23 cellular contexts compared by ENCODE assay signal in genomic region chr10:109741712-109742111, GRCh38.
A peak's percentile ranks its signal among the peaks of the same experiment; 100 is the strongest.
DNase-seq lines count a peak whose midpoint lies in the region; ATAC-seq and TF ChIP-seq lines count a peak whose summit lies in the region.
"Had no signal": no experiment of that assay in that cellular context is flagged by ENCODE, and none has a peak within 500 bp of the region (broad histone marks: within the 10 kb centered on the region; RNA-seq: fewer than 3 reads in every experiment).

No MANE protein-coding gene starts in this region.

- no peak overlapping the region for H3K4me3 Mint-ChIP-seq in HFFc6
- no peak overlapping the region for H3K4me3 Mint-ChIP-seq in type B pancreatic cell
- H3K4me3 Mint-ChIP-seq in stimulated activated effector memory CD8-positive, alpha-beta T cell treated with anti-CD3 and anti-CD28 coated beads, Interleukin-12 subunit alpha, Interleukin-12 subunit beta, amount 100 ng/mL, for 72 hours = no peak overlapping the region
- no peak overlapping the region for H3K4me3 Mint-ChIP-seq in activated T-cell treated with anti-CD3 and anti-CD28 coated beads, Interleukin-2, amount 50 U/mL, for 24 hours
- H3K4me3 Mint-ChIP-seq: B cell; CD8-positive, alpha-beta T cell had no signal

- H3K36me3 Mint-ChIP-seq in HFFc6 (ENCODE audit: low read depth) (no peaks in the 10 kb centered on the region), type B pancreatic cell (no peaks in the 10 kb centered on the region)
- H3K36me3 Mint-ChIP-seq in stimulated activated effector memory CD8-positive, alpha-beta T cell treated with anti-CD3 and anti-CD28 coated beads, Interleukin-12 subunit alpha, Interleukin-12 subunit beta, amount 100 ng/mL, for 72 hours = no peaks in the 10 kb centered on the region
- no peaks in the 10 kb centered on the region for H3K36me3 Mint-ChIP-seq in activated T-cell treated with anti-CD3 and anti-CD28 coated beads, Interleukin-2, amount 50 U/mL, for 24 hours (ENCODE audit: low read depth)
- H3K36me3 Mint-ChIP-seq: CD8-positive, alpha-beta T cell had no signal

- H3K27ac Mint-ChIP-seq in HFFc6 = no peak overlapping the region
- H3K27ac Mint-ChIP-seq in type B pancreatic cell = no peak overlapping the region
- H3K27ac Mint-ChIP-seq in stimulated activated effector memory CD8-positive, alpha-beta T cell treated with anti-CD3 and anti-CD28 coated beads, Interleukin-12 subunit alpha, Interleukin-12 subunit beta, amount 100 ng/mL, for 72 hours = no peak overlapping the region
- H3K27ac Mint-ChIP-seq in activated T-cell treated with anti-CD3 and anti-CD28 coated beads, Interleukin-2, amount 50 U/mL, for 24 hours = no peak overlapping the region
- H3K27ac Mint-ChIP-seq: B cell; CD8-positive, alpha-beta T cell had no signal

- DNase-seq in HFFc6 = no peak
- peak; percentile 64 for DNase-seq in amniotic epithelial cell (ENCODE audit: low read depth)
- DNase-seq in iris pigment epithelial cell (ENCODE audit: low read depth) = peak; percentile 19
- no peak for DNase-seq in type B pancreatic cell (ENCODE audit: extremely low spot score, unreplicated experiment)
- no peak for DNase-seq in stimulated activated effector memory CD8-positive, alpha-beta T cell treated with anti-CD3 and anti-CD28 coated beads, Interleukin-12 subunit alpha, Interleukin-12 subunit beta, amount 100 ng/mL, for 72 hours (ENCODE audit: low spot score in 2 of 2)
- DNase-seq in NCI-H2227 (lab: John Stamatoyannopoulos, UW; ENCODE audit: unreplicated experiment) = no peak
- no peak for DNase-seq in activated CD4-positive, alpha-beta T cell treated with anti-CD3 and anti-CD28 coated beads, Interleukin-2, amount 50 U/mL, for 48 hours
- no peak for DNase-seq in activated T-cell treated with anti-CD3 and anti-CD28 coated beads, Interleukin-2, amount 50 U/mL, for 24 hours
- DNase-seq: CD8-positive, alpha-beta T cell; DMS 273 treated with DMSO at 0.1 percent for 48 hours; DMS79 treated with DMSO at 0.1 percent for 48 hours; GM23248; Kasumi-1; NCI-H1105 treated with DMSO at 0.1 percent for 48 hours; NCI-H146; NCI-H2029; NCI-H2227 treated with DMSO at 0.1 percent for 48 hours; NCI-H526 treated with DMSO at 0.1 percent for 48 hours; SIG-M5; SW 1271 had no signal

- 0 out of 2 replicates have a peak, but pooled peaks have one; percentile 9 for TF ChIP-seq CTCF in HFFc6 (IDR thresholded peaks at IDR 0.05)
- peak; percentile 55 for TF ChIP-seq CTCF in type B pancreatic cell (conservative IDR thresholded peaks at IDR 0.05)

- H3K4me1 Mint-ChIP-seq in HFFc6 (ENCODE audit: low read depth) (no peaks in the 10 kb centered on the region), type B pancreatic cell (ENCODE audit: unreplicated experiment) (peaks cover 17% of the 10 kb centered on the region)
- H3K4me1 Mint-ChIP-seq in stimulated activated effector memory CD8-positive, alpha-beta T cell treated with anti-CD3 and anti-CD28 coated beads, Interleukin-12 subunit alpha, Interleukin-12 subunit beta, amount 100 ng/mL, for 72 hours = no peaks in the 10 kb centered on the region
- no peaks in the 10 kb centered on the region for H3K4me1 Mint-ChIP-seq in activated T-cell treated with anti-CD3 and anti-CD28 coated beads, Interleukin-2, amount 50 U/mL, for 24 hours (ENCODE audit: low read depth)
- H3K4me1 Mint-ChIP-seq: B cell had no signal

- ATAC-seq in stimulated activated effector memory CD8-positive, alpha-beta T cell treated with anti-CD3 and anti-CD28 coated beads, Interleukin-12 subunit alpha, Interleukin-12 subunit beta, amount 100 ng/mL, for 72 hours = no peak
- ATAC-seq: CD8-positive, alpha-beta T cell; K562; Panc1 had no signal

- H3K27me3 Mint-ChIP-seq in HFFc6 (ENCODE audit: insufficient read depth) = peaks cover 2% of the 10 kb centered on the region; the same call in 1 of the 2 replicates
- H3K27me3 Mint-ChIP-seq in type B pancreatic cell = peaks cover 4% of the 10 kb centered on the region
- H3K27me3 Mint-ChIP-seq in activated T-cell treated with anti-CD3 and anti-CD28 coated beads, Interleukin-2, amount 50 U/mL, for 24 hours = peaks cover 10% of the 10 kb centered on the region

- H3K9me3 Mint-ChIP-seq in HFFc6 (peaks cover 9% of the 10 kb centered on the region; the same call in 1 of the 2 replicates), type B pancreatic cell (no peaks in the 10 kb centered on the region)
- H3K9me3 Mint-ChIP-seq in stimulated activated effector memory CD8-positive, alpha-beta T cell treated with anti-CD3 and anti-CD28 coated beads, Interleukin-12 subunit alpha, Interleukin-12 subunit beta, amount 100 ng/mL, for 72 hours = no peaks in the 10 kb centered on the region
- no peaks in the 10 kb centered on the region for H3K9me3 Mint-ChIP-seq in activated T-cell treated with anti-CD3 and anti-CD28 coated beads, Interleukin-2, amount 50 U/mL, for 24 hours
- H3K9me3 Mint-ChIP-seq: CD8-positive, alpha-beta T cell had no signal

Comparison
In these comparisons a context has a peak if more than half of its experiments do, and no peak if none do; other contexts are left out.
1. DNase-seq: peak in amniotic epithelial cell (single experiment) and iris pigment epithelial cell (single experiment); none in HFFc6 (single experiment), type B pancreatic cell (single experiment), stimulated activated effector memory CD8-positive, alpha-beta T cell treated with anti-CD3 and anti-CD28 coated beads, Interleukin-12 subunit alpha, Interleukin-12 subunit beta, amount 100 ng/mL, for 72 hours (0 of 2), NCI-H2227 (single experiment), activated CD4-positive, alpha-beta T cell treated with anti-CD3 and anti-CD28 coated beads, Interleukin-2, amount 50 U/mL, for 48 hours (0 of 2) and activated T-cell treated with anti-CD3 and anti-CD28 coated beads, Interleukin-2, amount 50 U/mL, for 24 hours (single experiment).